Comparison of ENCODE assay signal across 18 cellular contexts in genomic region chr17:3020381-3020780, GRCh38. TPM values are rescaled to one million over a fixed set of nuclear protein-coding genes. Genes with fewer than 3 reads are reported as not detected.
DNase-seq lines count a peak whose midpoint lies in the region; ATAC-seq and TF ChIP-seq lines count a peak whose summit lies in the region.
"Had no signal": no experiment of that assay in that cellular context is flagged by ENCODE, and none has a peak within 500 bp of the region (broad histone marks: within the 10 kb centered on the region; RNA-seq: fewer than 3 reads in every experiment).

No MANE protein-coding gene starts in this region.

- H3K27me3 Mint-ChIP-seq in effector memory CD8-positive, alpha-beta T cell: no peaks in the 10 kb centered on the region
- no peaks in the 10 kb centered on the region for H3K27me3 Mint-ChIP-seq in natural killer cell (ENCODE audit: low read depth in 2 of 2)
- H3K27me3 Mint-ChIP-seq: CD4-positive, CD25-positive, alpha-beta regulatory T cell; CD8-positive, alpha-beta memory T cell had no signal

- peaks cover 0 to 95% (median 19%) of the 10 kb centered on the region in 6 donors for H3K36me3 ChIP-seq in spleen
- H3K36me3 ChIP-seq in effector memory CD4-positive, alpha-beta T cell (ENCODE audit: control insufficient read depth, insufficient read depth, low read length): peaks cover 67% of the 10 kb centered on the region

- peaks cover 6 to 11% of the 10 kb centered on the region in 2 donors for H3K4me1 Mint-ChIP-seq in effector memory CD8-positive, alpha-beta T cell (ENCODE audit: low read depth in 2 of 2)
- H3K4me1 Mint-ChIP-seq in natural killer cell: peaks cover 32 to 34% of the 10 kb centered on the region in 2 donors
- H3K4me1 Mint-ChIP-seq: CD4-positive, CD25-positive, alpha-beta regulatory T cell; CD8-positive, alpha-beta memory T cell had no signal

- no peaks in the 10 kb centered on the region for H3K4me1 ChIP-seq in spleen
- no peaks in the 10 kb centered on the region for H3K4me1 ChIP-seq in effector memory CD4-positive, alpha-beta T cell (ENCODE audit: control insufficient read depth, insufficient read depth, low read length, poor library complexity, severe bottlenecking)
- H3K4me1 ChIP-seq: BE2C had no signal

- H3K36me3 Mint-ChIP-seq in effector memory CD8-positive, alpha-beta T cell (ENCODE audit: insufficient read depth): peaks cover 57% of the 10 kb centered on the region
- H3K36me3 Mint-ChIP-seq in natural killer cell: peaks cover 42% of the 10 kb centered on the region

- no peak overlapping the region for H3K4me3 ChIP-seq in spleen
- H3K4me3 ChIP-seq in effector memory CD4-positive, alpha-beta T cell (ENCODE audit: insufficient read depth, low read depth, low read length, poor library complexity, severe bottlenecking): no peak overlapping the region

- no peak for DNase-seq in effector memory CD8-positive, alpha-beta T cell
- DNase-seq in natural killer cell (no peak), spleen (peak; percentile 33), DMS153 treated with DMSO at 0.1 percent for 48 hours (lab: John Stamatoyannopoulos, UW; ENCODE audit: unreplicated experiment) (no peak)
- DNase-seq in activated CD8-positive, alpha-beta memory T cell treated with anti-CD3 and anti-CD28 coated beads for 24 hours: no peak
- DNase-seq in effector memory CD4-positive, alpha-beta T cell: no peak
- DNase-seq: ACHN; BE2C; CD4-positive, CD25-positive, alpha-beta regulatory T cell; CD8-positive, alpha-beta memory T cell; COR-L47; DMS 273 treated with DMSO at 0.1 percent for 48 hours; GOT3; H7; HFFc6; IMR-90 had no signal

- peaks cover 0 to 35% (median 29%) of the 10 kb centered on the region in 8 donors for H3K9me3 ChIP-seq in spleen
- H3K9me3 ChIP-seq in effector memory CD4-positive, alpha-beta T cell (ENCODE audit: control insufficient read depth, low read length): no peaks in the 10 kb centered on the region
- H3K9me3 ChIP-seq: BE2C had no signal

- peak overlapping the region; percentile 51 to 82 for H3K27ac Mint-ChIP-seq in effector memory CD8-positive, alpha-beta T cell
- peak overlapping the region; percentile 35 to 75 for H3K27ac Mint-ChIP-seq in natural killer cell
- H3K27ac Mint-ChIP-seq: CD4-positive, CD25-positive, alpha-beta regulatory T cell; HFFc6 had no signal

- no peak for ATAC-seq in effector memory CD8-positive, alpha-beta T cell (replicated peaks)
- ATAC-seq in natural killer cell: peak in 1 of 3 donors; percentile 17
- no peak for ATAC-seq in HG03159 (IDR thresholded peaks at IDR 0.05; ENCODE audit: unreplicated experiment)
- ATAC-seq: HCT116 had no signal

- TF ChIP-seq POLR2A in spleen (IDR thresholded peaks at IDR 0.05): no peak

- no peak overlapping the region for H3K4me3 Mint-ChIP-seq in effector memory CD8-positive, alpha-beta T cell
- no peak overlapping the region for H3K4me3 Mint-ChIP-seq in natural killer cell
- H3K4me3 Mint-ChIP-seq: CD4-positive, CD25-positive, alpha-beta regulatory T cell; CD8-positive, alpha-beta memory T cell; HFFc6 had no signal

- 95 to 99% (median 97%) methylated on average over 15 to 16 of the region's 16 CpGs for WGBS in spleen, 5 donors

- peaks cover 0 to 3% of the 10 kb centered on the region in 2 donors for H3K9me3 Mint-ChIP-seq in effector memory CD8-positive, alpha-beta T cell
- H3K9me3 Mint-ChIP-seq in natural killer cell: peaks cover 0 to 2% of the 10 kb centered on the region in 2 donors

- intact Hi-C loops in natural killer cell (cut with micrococcal nuclease): no loop called here
- intact Hi-C loops in spleen (cut with DNase I; ENCODE audit: low total_unique reads): no loop called here

- TF ChIP-seq CTCF in natural killer cell (IDR thresholded peaks at IDR 0.05) (no peak), spleen (IDR thresholded peaks at IDR 0.05 in 8 of 11, conservative IDR thresholded peaks at IDR 0.05 in 3 of 11) (no peak)

- H3K27ac ChIP-seq in spleen: no peak overlapping the region
- H3K27ac ChIP-seq in effector memory CD4-positive, alpha-beta T cell (ENCODE audit: insufficient read depth, low read length, poor library complexity, severe bottlenecking): no peak overlapping the region

- H3K27me3 ChIP-seq in spleen (replicated peaks in 1 of 7): no peaks in the 10 kb centered on the region
- no peaks in the 10 kb centered on the region for H3K27me3 ChIP-seq in effector memory CD4-positive, alpha-beta T cell (replicated peaks; ENCODE audit: control insufficient read depth, insufficient read depth, low read length, poor library complexity, severe bottlenecking)
- H3K27me3 ChIP-seq: BE2C had no signal

RNA-seq across cellular contexts. Expression of gene OR1D5, which starts 43.0 kb away (rescaled TPM):
- total RNA-seq in natural killer cell (not detected), spleen (not detected)
- not detected for polyA plus RNA-seq in spleen
- total RNA-seq: CD4-positive, CD25-positive, alpha-beta regulatory T cell; CD8-positive, alpha-beta memory T cell; H7; HFFc6; IMR-90 had no signal
- polyA plus RNA-seq: CD4-positive, CD25-positive, alpha-beta regulatory T cell; IMR-90 had no signal
